1 cellular context compared by ENCODE assay signal in genomic region chr19:47695533-47696262, GRCh38.
TF ChIP-seq lines count a peak whose summit lies in the region.

No MANE protein-coding gene starts in this region.

TF ChIP-seq in H1, 55 proteins besides CTCF, POLR2A, EP300 and RAD21:
- no peak for TF ChIP-seq MAFK (IDR thresholded peaks at IDR 0.05; ENCODE audit: low read depth, low read length)
- no peak for TF ChIP-seq KDM5A (IDR thresholded peaks at IDR 0.05; ENCODE audit: low read length)
- 0 out of 2 replicates have a peak, but pooled peaks have one; percentile 10 for TF ChIP-seq POLR2AphosphoS5 (IDR thresholded peaks at IDR 0.05; ENCODE audit: low read depth, low read length)
